23 cellular contexts compared by ENCODE assay signal in genomic region chr2:203077458-203077857, GRCh38.
DNase-seq lines count a peak whose midpoint lies in the region; TF ChIP-seq lines count a peak whose summit lies in the region.
"Had no signal": no experiment of that assay in that cellular context is flagged by ENCODE, and none has a peak within 500 bp of the region (broad histone marks: within the 10 kb centered on the region; RNA-seq: fewer than 3 reads in every experiment).

No MANE protein-coding gene starts in this region.

- no peak for TF ChIP-seq CTCF in AG10803 (conservative IDR thresholded peaks at IDR 0.05; ENCODE audit: low read length)
- TF ChIP-seq CTCF in choroid plexus epithelial cell (conservative IDR thresholded peaks at IDR 0.05; ENCODE audit: low read depth, low read length), result no peak
- TF ChIP-seq CTCF in Peyer's patch (IDR thresholded peaks at IDR 0.05), result no peak
- TF ChIP-seq CTCF in thyroid gland (IDR thresholded peaks at IDR 0.05), result no peak

- peak; percentile 45 for DNase-seq in AG10803 (ENCODE audit: low read depth)
- peak; percentile 59 for DNase-seq in NCI-H460 (ENCODE audit: extremely low read depth, low read depth)
- peak; percentile 79 for DNase-seq in choroid plexus epithelial cell (ENCODE audit: low read depth)
- DNase-seq in kidney tubule cell (ENCODE audit: low spot score), result peak; percentile 30
- no peak for DNase-seq in Peyer's patch
- DNase-seq in NCI-H526 (lab: John Stamatoyannopoulos, UW), result no peak
- no peak for DNase-seq in thyroid gland
- no peak for DNase-seq in NCI-H82 treated with DMSO at 0.1 percent for 48 hours (lab: John Stamatoyannopoulos, UW; ENCODE audit: unreplicated experiment)
- DNase-seq: activated CD4-positive, alpha-beta T cell treated with anti-CD3 and anti-CD28 coated beads for 4 hours; activated effector memory CD4-positive, alpha-beta T cell treated with Interleukin-2 at 50 U/mL for 16 hours; adrenal gland; Calu3; endodermal cell; H9; left ventricle myocardium superior; NCI-H1417; NCI-H2171 treated with DMSO at 0.1 percent for 48 hours; NCI-H774; retina; stimulated activated CD4-positive, alpha-beta T cell treated with anti-CD3 and anti-CD28 coated beads, Interleukin-15, amount 100 ng/mL, for 24 hours; tibial artery had no signal

- no peak overlapping the region for H3K4me3 ChIP-seq in AG10803 (ENCODE audit: low read length)
- H3K4me3 ChIP-seq in choroid plexus epithelial cell (ENCODE audit: low read depth, low read length), result no peak overlapping the region
- no peak overlapping the region for H3K4me3 ChIP-seq in Peyer's patch
- H3K4me3 ChIP-seq in thyroid gland (replicated peaks in 1 of 3), result no peak overlapping the region
- H3K4me3 ChIP-seq: adrenal gland, tibial artery had no signal

- H3K4me1 ChIP-seq in Peyer's patch (no peaks in the 10 kb centered on the region), thyroid gland (no peaks in the 10 kb centered on the region)
- H3K4me1 ChIP-seq: adrenal gland had no signal

- H3K27ac ChIP-seq in Peyer's patch (no peak overlapping the region), thyroid gland (no peak overlapping the region)
- H3K27ac ChIP-seq: adrenal gland, KMS-11, neutrophil, tibial artery had no signal

- 91 to 93% methylated on average over 3 of the region's 3 CpGs for WGBS in thyroid gland, 2 donors

- TF ChIP-seq POLR2A in Peyer's patch (IDR thresholded peaks at IDR 0.05), result no peak
- no peak for TF ChIP-seq POLR2A in thyroid gland (IDR thresholded peaks at IDR 0.05)

- H3K9me3 ChIP-seq in Peyer's patch (no peaks in the 10 kb centered on the region), thyroid gland (no peaks in the 10 kb centered on the region)
- H3K9me3 ChIP-seq: adrenal gland, neutrophil had no signal

- H3K36me3 ChIP-seq in Peyer's patch, result peaks cover 0 to 19% (median 0%) of the 10 kb centered on the region in 3 donors
- no peaks in the 10 kb centered on the region for H3K36me3 ChIP-seq in thyroid gland
- H3K36me3 ChIP-seq: neutrophil had no signal

- intact Hi-C loops in thyroid gland (cut with DNase I), result no loop called here

- H3K27me3 ChIP-seq in Peyer's patch (no peaks in the 10 kb centered on the region), thyroid gland (no peaks in the 10 kb centered on the region)
- H3K27me3 ChIP-seq: adrenal gland, neutrophil, tibial artery had no signal

Comparison
In these comparisons a context has a peak if more than half of its experiments do, and no peak if none do; other contexts are left out.
1. DNase-seq: peak in AG10803 (single experiment), NCI-H460 (single experiment), choroid plexus epithelial cell (single experiment) and kidney tubule cell (single experiment); none in Peyer's patch (0 of 3), NCI-H526 (0 of 2), thyroid gland (0 of 2) and NCI-H82 treated with DMSO at 0.1 percent for 48 hours (single experiment).